Comparison of ENCODE assay signal across 26 cellular contexts in genomic region chr12:13337786-13338185, GRCh38.
"Had no signal": no experiment of that assay in that cellular context is flagged by ENCODE, and none has a peak within 500 bp of the region (broad histone marks: within the 10 kb centered on the region; RNA-seq: fewer than 3 reads in every experiment).

No MANE protein-coding gene starts in this region.

- H3K4me3 Mint-ChIP-seq: activated CD4-positive, alpha-beta T cell treated with anti-CD3 and anti-CD28 coated beads, Interleukin-2, amount 10 ng/mL, durations not matched to agents 24 days and 14 days; activated CD8-positive, alpha-beta T cell treated with anti-CD3 and anti-CD28 coated beads for 36 hours; activated naive CD8-positive, alpha-beta T cell treated with anti-CD3 and anti-CD28 coated beads for 36 hours; activated T-cell treated with anti-CD3 and anti-CD28 coated beads, Interleukin-2, amount 50 U/mL, for 72 hours; activated T-helper 17 cell treated with anti-CD3 and anti-CD28 coated beads, Interleukin-2, amount 50 U/mL, for 72 hours; T-helper 1 cell treated with Interleukin-12 subunit alpha and Interleukin-12 subunit beta and Interleukin-4 antibody, amounts not matched to agents 30 μg/mL and 1 μg/mL, for 36 hours; T-helper 2 cell treated with Interferon-gamma antibody and Interleukin-4, amounts not matched to agents 5 μg/mL and 100 μg/mL, for 36 hours had no signal

- H3K4me1 ChIP-seq: SJSA1 had no signal

- H3K27ac Mint-ChIP-seq: activated CD4-positive, alpha-beta T cell treated with anti-CD3 and anti-CD28 coated beads, Interleukin-2, amount 10 ng/mL, durations not matched to agents 24 days and 14 days; activated CD8-positive, alpha-beta T cell treated with anti-CD3 and anti-CD28 coated beads for 36 hours; activated naive CD8-positive, alpha-beta T cell treated with anti-CD3 and anti-CD28 coated beads for 36 hours; activated T-cell treated with anti-CD3 and anti-CD28 coated beads, Interleukin-2, amount 50 U/mL, for 72 hours; activated T-helper 17 cell treated with anti-CD3 and anti-CD28 coated beads, Interleukin-2, amount 50 U/mL, for 72 hours; T-helper 1 cell treated with Interleukin-12 subunit alpha and Interleukin-12 subunit beta and Interleukin-4 antibody, amounts not matched to agents 30 μg/mL and 1 μg/mL, for 36 hours; T-helper 2 cell treated with Interferon-gamma antibody and Interleukin-4, amounts not matched to agents 5 μg/mL and 100 μg/mL, for 36 hours had no signal

- H3K9me3 Mint-ChIP-seq: activated CD4-positive, alpha-beta T cell treated with anti-CD3 and anti-CD28 coated beads, Interleukin-2, amount 10 ng/mL, durations not matched to agents 24 days and 14 days; activated CD8-positive, alpha-beta T cell treated with anti-CD3 and anti-CD28 coated beads for 36 hours; activated naive CD8-positive, alpha-beta T cell treated with anti-CD3 and anti-CD28 coated beads for 36 hours; activated T-helper 17 cell treated with anti-CD3 and anti-CD28 coated beads, Interleukin-2, amount 50 U/mL, for 72 hours; T-helper 1 cell treated with Interleukin-12 subunit alpha and Interleukin-12 subunit beta and Interleukin-4 antibody, amounts not matched to agents 30 μg/mL and 1 μg/mL, for 36 hours; T-helper 2 cell treated with Interferon-gamma antibody and Interleukin-4, amounts not matched to agents 5 μg/mL and 100 μg/mL, for 36 hours had no signal

- H3K4me1 Mint-ChIP-seq: activated CD4-positive, alpha-beta T cell treated with anti-CD3 and anti-CD28 coated beads, Interleukin-2, amount 10 ng/mL, durations not matched to agents 24 days and 14 days; activated naive CD8-positive, alpha-beta T cell treated with anti-CD3 and anti-CD28 coated beads for 36 hours; activated T-helper 17 cell treated with anti-CD3 and anti-CD28 coated beads, Interleukin-2, amount 50 U/mL, for 72 hours had no signal

- H3K27ac ChIP-seq: brain microvascular endothelial cell, SJSA1 had no signal

- H3K36me3 ChIP-seq: brain microvascular endothelial cell, SJSA1 had no signal

- H3K36me3 Mint-ChIP-seq: activated naive CD8-positive, alpha-beta T cell treated with anti-CD3 and anti-CD28 coated beads for 36 hours had no signal

- DNase-seq: activated CD4-positive, alpha-beta T cell treated with anti-CD3 and anti-CD28 coated beads, Interleukin-2, amount 10 ng/mL, durations not matched to agents 24 days and 14 days; activated CD4-positive, alpha-beta T cell treated with anti-CD3 and anti-CD28 coated beads, Interleukin-2, amount 50 U/mL, for 4 hours; activated CD8-positive, alpha-beta T cell treated with anti-CD3 and anti-CD28 coated beads for 36 hours; activated effector memory CD4-positive, alpha-beta T cell treated with anti-CD3 and anti-CD28 coated beads, Interleukin-2, amount 50 U/mL, for 16 hours; activated naive CD4-positive, alpha-beta T cell; activated naive CD4-positive, alpha-beta T cell treated with anti-CD3 and anti-CD28 coated beads, Interleukin-2, amount 50 U/mL, for 16 hours; activated naive CD8-positive, alpha-beta T cell treated with anti-CD3 and anti-CD28 coated beads for 36 hours; activated T-cell treated with anti-CD3 and anti-CD28 coated beads, Interleukin-2, amount 50 U/mL, for 1 hour; activated T-cell treated with anti-CD3 and anti-CD28 coated beads, Interleukin-2, amount 50 U/mL, for 72 hours; amniotic stem cell; aorta; brain microvascular endothelial cell; NCI-H1105; NCI-H1417 treated with DMSO at 0.1 percent for 48 hours; NCI-H187 treated with DMSO at 0.1 percent for 48 hours; NCI-H2081; NCI-H345; NCI-H524 treated with DMSO at 0.1 percent for 48 hours; SHP77; SK-N-SH had no signal

- H3K27me3 ChIP-seq: brain microvascular endothelial cell, SJSA1 had no signal

- ATAC-seq: activated CD8-positive, alpha-beta T cell treated with anti-CD3 and anti-CD28 coated beads for 36 hours; activated T-cell treated with anti-CD3 and anti-CD28 coated beads, Interleukin-2, amount 50 U/mL, for 72 hours; activated T-helper 17 cell treated with anti-CD3 and anti-CD28 coated beads, Interleukin-2, amount 50 U/mL, for 72 hours; K562; Panc1 had no signal

- H3K4me3 ChIP-seq: K562, SJSA1 had no signal

- H3K9me3 ChIP-seq: SJSA1, SK-N-SH had no signal
